26 cellular contexts compared by ENCODE assay signal in the genomic region with DNA sequence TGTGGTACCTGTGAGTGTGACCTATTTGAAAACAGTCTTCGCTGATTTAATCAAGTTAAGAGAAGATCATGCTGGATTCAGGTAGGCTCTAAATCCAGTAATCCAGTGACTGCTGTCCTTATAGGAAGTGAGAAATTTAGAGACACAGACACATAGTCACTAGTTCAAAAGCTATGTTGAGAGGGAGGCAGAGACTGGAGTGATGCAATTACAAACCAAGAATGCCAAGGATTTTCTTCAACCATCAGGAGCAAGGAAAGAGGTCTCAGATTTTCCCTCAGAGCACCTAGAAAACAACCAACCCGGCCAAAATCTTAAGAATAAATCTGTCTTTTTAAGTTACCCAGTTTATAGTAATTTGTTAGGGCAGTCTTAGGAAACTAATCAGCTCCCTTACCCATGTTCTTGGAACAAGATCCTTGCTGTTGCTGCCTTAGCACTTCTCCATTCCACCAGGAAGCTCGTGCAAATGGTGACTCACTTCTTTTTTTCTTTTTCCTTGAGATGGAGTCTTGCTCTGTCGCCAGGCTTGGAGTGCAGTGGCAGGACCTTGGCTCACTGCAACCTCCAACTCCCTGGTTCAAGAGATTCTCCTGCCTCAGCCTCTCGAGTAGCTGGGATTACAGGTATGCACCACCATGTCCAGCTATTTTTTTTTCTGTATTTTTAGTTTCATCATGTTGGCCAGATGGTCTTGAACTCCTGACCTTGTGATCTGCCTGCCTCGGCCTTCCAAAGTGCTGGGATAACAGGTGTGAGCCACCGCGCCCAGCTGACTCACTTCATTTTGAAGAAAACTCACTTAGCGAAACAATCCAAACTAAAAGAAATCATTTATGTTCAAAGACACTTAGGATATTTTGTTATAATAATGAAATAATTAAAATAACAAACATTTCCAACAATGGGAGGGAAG. TPM values are rescaled to one million over a fixed set of nuclear protein-coding genes. Genes with fewer than 3 reads are reported as not detected.
DNase-seq lines count a peak whose midpoint lies in the region; ATAC-seq and TF ChIP-seq lines count a peak whose summit lies in the region.
"Had no signal": no experiment of that assay in that cellular context is flagged by ENCODE, and none has a peak within 500 bp of the region (broad histone marks: within the 10 kb centered on the region; RNA-seq: fewer than 3 reads in every experiment).

No MANE protein-coding gene starts in this region.

- peaks cover 6% of the 10 kb centered on the region; the same call in 2 of the 3 replicates for H3K9me3 Mint-ChIP-seq in GM23338
- H3K9me3 Mint-ChIP-seq: CD4-positive, alpha-beta T cell had no signal

- peaks cover 30% of the 10 kb centered on the region for H3K27me3 Mint-ChIP-seq in GM23338 (ENCODE audit: insufficient read depth, low read depth, poor library complexity)

- no peak for DNase-seq in GM23338 (ENCODE audit: low spot score)
- peak; percentile 17 for DNase-seq in HT1080 (ENCODE audit: low read depth)
- DNase-seq in PC-9 = no peak
- peak; percentile 25 for DNase-seq in epithelial cell of esophagus (ENCODE audit: low read depth)
- no peak for DNase-seq in NCI-H510A (lab: John Stamatoyannopoulos, UW)
- DNase-seq in activated effector memory CD4-positive, alpha-beta T cell treated with Interleukin-2 at 50 U/mL for 16 hours = no peak
- DNase-seq: ACHN; CD4-positive, alpha-beta T cell; COR-L47; DMS 273 treated with DMSO at 0.1 percent for 48 hours; DND-41; GDM1; MV-4-11; NCI-H1105 treated with DMSO at 0.1 percent for 48 hours; NCI-H1694; NCI-H2081; NCI-H2171 treated with DMSO at 0.1 percent for 48 hours; NCI-H526; PC-3; SHP77 treated with DMSO at 0.1 percent for 48 hours; T-helper 2 cell had no signal

- no peaks in the 10 kb centered on the region for H4K20me1 ChIP-seq in GM23338 (replicated peaks; ENCODE audit: insufficient read depth)
- H4K20me1 ChIP-seq in PC-9 (ENCODE audit: insufficient read depth) = no peaks in the 10 kb centered on the region
- H4K20me1 ChIP-seq: BLaER1 had no signal

- intact Hi-C loops in PC-9 (cut with micrococcal nuclease; ENCODE audit: unreplicated experiment) = loop anchor here (10.0 kb wide), 1 partner anchor 292 kb away; no protein-coding TSS in a partner anchor

- H3K36me3 ChIP-seq in GM23338 (ENCODE audit: insufficient read depth) = no peaks in the 10 kb centered on the region
- H3K36me3 ChIP-seq in PC-9 (ENCODE audit: low read depth) = no peaks in the 10 kb centered on the region
- H3K36me3 ChIP-seq: BLaER1, HAP-1 had no signal

- H3F3A ChIP-seq in GM23338 (replicated peaks; ENCODE audit: low read depth) (no peaks in the 10 kb centered on the region), PC-9 (ENCODE audit: insufficient read depth, low read depth) (peaks cover 39% of the 10 kb centered on the region)

- peak overlapping the region; percentile 8; the same call in 1 of the 3 replicates for H3K4me3 Mint-ChIP-seq in GM23338
- H3K4me3 Mint-ChIP-seq: CD4-positive, alpha-beta T cell had no signal

- ATAC-seq in GM23338 = no peak
- ATAC-seq in GM21619 (IDR thresholded peaks at IDR 0.05; ENCODE audit: unreplicated experiment) = no peak
- ATAC-seq: PC-3 had no signal

- H3K27me3 ChIP-seq in GM23338 (ENCODE audit: insufficient read depth) = no peaks in the 10 kb centered on the region
- H3K27me3 ChIP-seq in PC-9 (ENCODE audit: insufficient read depth, low read depth) = no peaks in the 10 kb centered on the region
- H3K27me3 ChIP-seq: BLaER1 had no signal

- no peak overlapping the region for H3K4me3 ChIP-seq in GM23338
- no peak overlapping the region for H3K4me3 ChIP-seq in PC-9
- no peak overlapping the region for H3K4me3 ChIP-seq in epithelial cell of esophagus (ENCODE audit: low read length)
- H3K4me3 ChIP-seq: BLaER1, HAP-1, SK-N-MC had no signal

- peaks cover 14% of the 10 kb centered on the region for H3K4me1 ChIP-seq in GM23338 (ENCODE audit: insufficient read depth)
- peaks cover 14% of the 10 kb centered on the region for H3K4me1 ChIP-seq in PC-9 (replicated peaks; ENCODE audit: insufficient read depth)
- H3K4me1 ChIP-seq: BLaER1, HAP-1 had no signal

- CTCF ChIA-PET in PC-9 (lab: Charles Lee) = interaction anchor here (0.9 kb wide), 1 partner anchor 102 kb away, joined by 3 read pairs; no protein-coding TSS in a partner anchor

- no peaks in the 10 kb centered on the region for H3K36me3 Mint-ChIP-seq in GM23338 (ENCODE audit: low read depth)

- POLR2A ChIA-PET in PC-9 (lab: Charles Lee; ENCODE audit: unreplicated experiment) = interaction anchor here (0.7 kb wide), 2 partner anchors 256 to 475 kb away, joined by 3 read pairs; no protein-coding TSS in a partner anchor

- H3K27ac ChIP-seq in GM23338 (ENCODE audit: low read depth) (no peak overlapping the region), PC-9 (no peak overlapping the region)
- H3K27ac ChIP-seq: BLaER1, RWPE1, SK-N-MC had no signal

- peak overlapping the region; percentile 25; the same call in 1 of the 2 replicates for H3K4me2 ChIP-seq in GM23338
- H3K4me2 ChIP-seq in PC-9 = peak overlapping the region; percentile 67
- H3K4me2 ChIP-seq: BLaER1 had no signal

- TF ChIP-seq CTCF in GM23338 (conservative IDR thresholded peaks at IDR 0.05; ENCODE audit: low read depth in 2 of 2) = no peak
- TF ChIP-seq CTCF in PC-9 (conservative IDR thresholded peaks at IDR 0.05) = no peak
- no peak for TF ChIP-seq CTCF in epithelial cell of esophagus (IDR thresholded peaks at IDR 0.05; ENCODE audit: insufficient read depth, low read depth, low read length, missing control alignments)

- no peaks in the 10 kb centered on the region for H3K9me2 ChIP-seq in GM23338 (ENCODE audit: insufficient read depth)
- H3K9me2 ChIP-seq in PC-9 (ENCODE audit: insufficient read depth) = no peaks in the 10 kb centered on the region

- no TSS peak for BruUV-seq in PC-9 (replicated peaks; lab: Mats Ljungman, UMichigan)

- 0 out of 2 replicates have a peak overlapping the region, but pooled peaks have one; percentile 12 for H2AFZ ChIP-seq in GM23338
- H2AFZ ChIP-seq in PC-9 = no peak overlapping the region

- no peak overlapping the region for H3K27ac Mint-ChIP-seq in GM23338
- H3K27ac Mint-ChIP-seq: CD4-positive, alpha-beta T cell had no signal

- H3K4me1 Mint-ChIP-seq in GM23338 = peaks cover 19% of the 10 kb centered on the region; the same call in 2 of the 3 replicates

- H3K79me2 ChIP-seq in GM23338 (replicated peaks; ENCODE audit: insufficient read depth) (no peaks in the 10 kb centered on the region), PC-9 (ENCODE audit: low read depth) (no peaks in the 10 kb centered on the region)

- no peaks in the 10 kb centered on the region for H3K9me3 ChIP-seq in PC-9 (ENCODE audit: insufficient read depth, low read depth)
- H3K9me3 ChIP-seq: BLaER1 had no signal

TF ChIP-seq in GM23338, 12 proteins besides CTCF, POLR2A, EP300 and RAD21 (continues in another document):
- TF ChIP-seq NANOG (IDR thresholded peaks at IDR 0.05; ENCODE audit: borderline replicate concordance) = no peak
- no peak for TF ChIP-seq STAT1 (IDR thresholded peaks at IDR 0.05; ENCODE audit: unreplicated experiment)
- TF ChIP-seq EZH2 (IDR thresholded peaks at IDR 0.05; ENCODE audit: low read depth, unreplicated experiment) = no peak

RNA-seq across cellular contexts. Expression of gene ZNF184, which starts 34.4 kb away (rescaled TPM):
- 7.7 and 10.6 TPM in 2 replicates for total RNA-seq in GM23338 (2014; rRNA removed; shearing (Covaris generic))
- 4.9 and 6.0 TPM in 2 replicates for polyA plus RNA-seq in GM23338 (2016; fragmentation: Nextera tagmentation; extraction: Ambion mirVana)
- 3.5 and 5.5 TPM in 2 replicates for total RNA-seq in HT1080 (2014; rRNA removed; shearing (Covaris generic))
- polyA plus RNA-seq in HT1080 (2015; cell fraction: cytosol; rRNA removed) = 2.5 and 3.3 TPM in 2 replicates
- 4.0 and 4.1 TPM in 2 replicates for polyA plus RNA-seq in HT1080 (2015; cell fraction: nucleus; rRNA removed)
- total RNA-seq in PC-9 (2021) = 7.0 and 8.8 TPM in 2 replicates

Comparison
In these comparisons a context has a peak if more than half of its experiments do, and no peak if none do; other contexts are left out.
1. DNase-seq: peak in HT1080 (single experiment) and epithelial cell of esophagus (single experiment); none in GM23338 (single experiment), PC-9 (0 of 2), NCI-H510A (single experiment) and activated effector memory CD4-positive, alpha-beta T cell treated with Interleukin-2 at 50 U/mL for 16 hours (single experiment).